In genomic region chr5:156934450-156935211, GRCh38 we compare ENCODE assay signal across 8 cellular contexts. TPM values are rescaled to one million over a fixed set of nuclear protein-coding genes. Genes with fewer than 3 reads are reported as not detected.
DNase-seq lines count a peak whose midpoint lies in the region; ATAC-seq and TF ChIP-seq lines count a peak whose summit lies in the region.

No MANE protein-coding gene starts in this region.

- CTCF ChIA-PET in MCF 10A (lab: Yijun Ruan, JAX) (interaction anchor here (0.6 to 1.8 kb wide), 10 partner anchors 9 to 590 kb away, joined by 3 to 7 read pairs (median 4); no protein-coding TSS in a partner anchor), mammary epithelial cell (lab: Charles Lee; ENCODE audit: low non-redundant PET) (no interaction called here)

- H3K4me1 ChIP-seq in mammary epithelial cell (ENCODE audit: insufficient read depth, low read length) = no peaks in the 10 kb centered on the region
- no peaks in the 10 kb centered on the region for H3K4me1 ChIP-seq in smooth muscle cell (ENCODE audit: low read depth)

- H3K27ac Mint-ChIP-seq in MCF 10A (ENCODE audit: low read depth, unreplicated experiment) = no peak overlapping the region

- TF ChIP-seq CTCF in MCF 10A (IDR thresholded peaks at IDR 0.05; ENCODE audit: unreplicated experiment) (peak; percentile 51), mammary epithelial cell (conservative IDR thresholded peaks at IDR 0.05 in 1 of 2, IDR thresholded peaks at IDR 0.05 in 1 of 2; ENCODE audit: extremely low read depth in 1 of 2, insufficient read depth in 1 of 2, low read depth in 1 of 2, low read length in 2 of 2) (no peak), HL-60 (IDR thresholded peaks at IDR 0.05; ENCODE audit: insufficient read depth, low read length) (peak; percentile 4), fibroblast of mammary gland (conservative IDR thresholded peaks at IDR 0.05; ENCODE audit: control insufficient read depth, insufficient read depth, low read depth, low read length) (peak; percentile 34), smooth muscle cell (IDR thresholded peaks at IDR 0.05; ENCODE audit: borderline replicate concordance, insufficient read depth, poor library complexity, severe bottlenecking) (peak; percentile 38)

- peaks cover 18% of the 10 kb centered on the region for H3K27me3 Mint-ChIP-seq in MCF 10A (ENCODE audit: insufficient read depth, unreplicated experiment)

- BruUV-seq in MCF 10A (replicated peaks; lab: Mats Ljungman, UMichigan) = no TSS peak
- BruUV-seq in mammary epithelial cell (replicated peaks; lab: Mats Ljungman, UMichigan) = no TSS peak

- intact Hi-C loops in MCF 10A (cut with micrococcal nuclease) = loop anchor here (2.0 to 10.0 kb wide), 2 partner anchors 990 to 1318 kb away; no protein-coding TSS in a partner anchor
- intact Hi-C loops in mammary epithelial cell (cut with micrococcal nuclease) = no loop called here

- no peaks in the 10 kb centered on the region for H4K20me1 ChIP-seq in mammary epithelial cell (ENCODE audit: insufficient read depth, low read length)
- H4K20me1 ChIP-seq in smooth muscle cell (ENCODE audit: low read depth) = no peaks in the 10 kb centered on the region

- H3K4me3 ChIP-seq in mammary epithelial cell (replicated peaks in 1 of 3; ENCODE audit: insufficient read depth in 1 of 3, low read depth in 2 of 3, low read length in 3 of 3) (no peak overlapping the region), HL-60 (replicated peaks; ENCODE audit: insufficient read depth, low read length) (no peak overlapping the region), fibroblast of mammary gland (ENCODE audit: control insufficient read depth, low read depth, low read length) (no peak overlapping the region), smooth muscle cell (no peak overlapping the region)

- H3K27me3 ChIP-seq in mammary epithelial cell (ENCODE audit: insufficient read depth, low read length) = no peaks in the 10 kb centered on the region
- no peaks in the 10 kb centered on the region for H3K27me3 ChIP-seq in HL-60 (ENCODE audit: insufficient read depth, poor library complexity, severe bottlenecking)
- H3K27me3 ChIP-seq in smooth muscle cell (ENCODE audit: low read depth) = no peaks in the 10 kb centered on the region

- no peak overlapping the region for H3K9ac ChIP-seq in mammary epithelial cell (ENCODE audit: insufficient read depth, low read length)
- H3K9ac ChIP-seq in smooth muscle cell (ENCODE audit: low read depth) = no peak overlapping the region

- no peaks in the 10 kb centered on the region for H3F3A ChIP-seq in smooth muscle cell (ENCODE audit: low read depth)

- no peaks in the 10 kb centered on the region for H3K4me1 Mint-ChIP-seq in MCF 10A (ENCODE audit: insufficient read depth, unreplicated experiment)

- POLR2A ChIA-PET in MCF 10A (lab: Yijun Ruan, JAX) = interaction anchor here (0.6 kb wide), 1 partner anchor 1849 kb away, joined by 3 read pairs; no protein-coding TSS in a partner anchor

- in situ Hi-C loops in mammary epithelial cell (cut with MboI; ENCODE audit: low sequenced_read_pairs in 2 of 2) = no loop called here

- DNase-seq in MCF 10A (ENCODE audit: unreplicated experiment) (no peak), mammary epithelial cell (no peak), HL-60 (ENCODE audit: low read depth in 1 of 2, low spot score in 1 of 2) (peak in 1 of 2 experiments; percentile 11), fibroblast of mammary gland (ENCODE audit: low read depth) (peak; percentile 2), smooth muscle cell (lab: John Stamatoyannopoulos, UW; ENCODE audit: unreplicated experiment) (no peak), HPDE6-E6E7 (ENCODE audit: extremely low spot score) (no peak)
- peak; percentile 62 to 70 for DNase-seq in activated CD4-positive, alpha-beta T cell treated with anti-CD3 and anti-CD28 coated beads, Interleukin-2, amount 50 U/mL, for 48 hours

- WGBS in mammary epithelial cell (ENCODE audit: low coverage, missing lambda C conversion rate) = 41% methylated on average over 9 of the region's 9 CpGs
- 69% methylated on average over 9 of the region's 9 CpGs for WGBS in smooth muscle cell (ENCODE audit: low lambda C conversion rate)

- no peak overlapping the region for H3K4me3 Mint-ChIP-seq in MCF 10A (ENCODE audit: unreplicated experiment)

- H2AFZ ChIP-seq in mammary epithelial cell (ENCODE audit: low read depth, low read length) (no peak overlapping the region), smooth muscle cell (ENCODE audit: low read depth) (no peak overlapping the region)

- dilution Hi-C loops in mammary epithelial cell (cut with HindIII; ENCODE audit: low sequenced_read_pairs) = no loop called here

- no peaks in the 10 kb centered on the region for H3K9me3 Mint-ChIP-seq in MCF 10A (ENCODE audit: unreplicated experiment)

- H3K27ac ChIP-seq in mammary epithelial cell (ENCODE audit: insufficient read depth, low read depth, low read length) (no peak overlapping the region), HL-60 (replicated peaks) (no peak overlapping the region), smooth muscle cell (ENCODE audit: low read depth) (no peak overlapping the region)

- no peaks in the 10 kb centered on the region for H3K36me3 ChIP-seq in mammary epithelial cell (ENCODE audit: insufficient read depth, low read length)
- no peaks in the 10 kb centered on the region for H3K36me3 ChIP-seq in smooth muscle cell (ENCODE audit: low read depth)

- H3K79me2 ChIP-seq in mammary epithelial cell (ENCODE audit: insufficient read depth, low read length) = no peaks in the 10 kb centered on the region
- H3K79me2 ChIP-seq in smooth muscle cell (ENCODE audit: low read depth) = no peaks in the 10 kb centered on the region

- no peak overlapping the region for H3K4me2 ChIP-seq in mammary epithelial cell (ENCODE audit: insufficient read depth, low read depth, low read length)
- no peak overlapping the region for H3K4me2 ChIP-seq in smooth muscle cell

- no peaks in the 10 kb centered on the region for H3K36me3 Mint-ChIP-seq in MCF 10A (ENCODE audit: insufficient read depth, unreplicated experiment)

- H3K9me3 ChIP-seq in mammary epithelial cell (replicated peaks; ENCODE audit: insufficient read depth, low read length) = peaks cover 3% of the 10 kb centered on the region
- no peaks in the 10 kb centered on the region for H3K9me3 ChIP-seq in smooth muscle cell (replicated peaks; ENCODE audit: low read depth)

- no peak for ATAC-seq in HG03045 (IDR thresholded peaks at IDR 0.05; ENCODE audit: unreplicated experiment)

RNA-seq across cellular contexts. Expression of gene TIMD4, which starts 28.4 kb away (rescaled TPM):
- total RNA-seq in MCF 10A (2022) (not detected in 2 replicates), mammary epithelial cell (not detected), smooth muscle cell (not detected in 2 replicates)
- polyA plus RNA-seq in mammary epithelial cell (not detected), smooth muscle cell (not detected in 2 replicates)
- polyA minus RNA-seq in mammary epithelial cell = not detected

Comparison
In these comparisons a context has a peak if more than half of its experiments do, and no peak if none do; other contexts are left out.
1. CTCF ChIP-seq: peak in MCF 10A (single experiment), HL-60 (single experiment), fibroblast of mammary gland (single experiment) and smooth muscle cell (single experiment); none in mammary epithelial cell (0 of 2).
2. DNase-seq: peak in activated CD4-positive, alpha-beta T cell treated with anti-CD3 and anti-CD28 coated beads, Interleukin-2, amount 50 U/mL, for 48 hours (2 of 2) and fibroblast of mammary gland (single experiment); none in MCF 10A (single experiment), mammary epithelial cell (single experiment), smooth muscle cell (single experiment) and HPDE6-E6E7 (single experiment).